Comparison of ENCODE assay signal across 8 cellular contexts in the genomic region with DNA sequence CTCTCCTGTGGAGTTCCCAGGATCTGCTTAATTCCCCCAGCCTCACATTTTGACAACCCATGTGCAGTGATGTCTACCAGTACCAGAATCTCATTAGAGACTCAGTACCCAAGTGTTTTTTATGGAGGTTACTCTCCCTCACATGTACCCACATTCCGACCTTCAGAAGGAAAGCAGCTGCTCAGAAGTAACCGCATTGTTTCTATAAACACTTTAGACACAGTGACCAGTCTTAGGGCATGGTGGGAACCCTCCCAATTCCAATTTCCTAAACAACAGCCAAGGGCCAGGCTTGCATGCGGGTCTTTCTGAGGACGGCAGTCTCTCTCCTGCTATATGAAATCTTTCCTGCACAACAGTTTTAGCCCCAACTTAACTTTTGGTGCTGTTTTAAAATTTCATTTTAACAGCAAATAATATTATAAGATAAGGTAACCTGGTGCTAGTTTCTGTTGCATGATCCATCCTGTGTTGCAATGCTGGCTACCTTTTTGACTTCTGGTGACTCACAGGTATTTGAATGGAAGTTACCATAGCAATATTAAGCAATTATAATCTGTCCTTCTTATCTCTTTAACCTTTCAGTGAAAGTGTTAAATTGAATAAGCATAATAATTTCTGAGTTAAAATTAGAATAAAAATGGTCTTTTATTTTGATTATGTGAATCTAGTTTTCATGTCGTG.
DNase-seq lines count a peak whose midpoint lies in the region; ATAC-seq, FAIRE-seq and TF ChIP-seq lines count a peak whose summit lies in the region.
"Not testable (repeated sequence)": the region's sequence is repeated elsewhere in the genome, so short reads cannot be mapped to it uniquely, and the experiment has no call there.

No MANE protein-coding gene starts in this region.

- DNase-seq in PC-3, body of pancreas, foreskin keratinocyte, lower lobe of right lung: not testable (repeated sequence)

- not testable (repeated sequence) for BruUV-seq in PC-3 (replicated peaks; lab: Mats Ljungman, UMichigan)

- FAIRE-seq in A204.1 (lab: Jason Lieb, UNC) (peak; percentile 32), endometrium (lab: Jason Lieb, UNC) (peak; percentile 23)

- H3K27ac ChIP-seq in PC-3 (ENCODE audit: low read length); body of pancreas; foreskin keratinocyte; lower lobe of right lung: not testable (repeated sequence)

- not testable (repeated sequence) for TF ChIP-seq CTCF in PC-3 (conservative IDR thresholded peaks at IDR 0.05; ENCODE audit: low read depth, low read length); body of pancreas (IDR thresholded peaks at IDR 0.05); foreskin keratinocyte (conservative IDR thresholded peaks at IDR 0.05); lower lobe of right lung (IDR thresholded peaks at IDR 0.05)

- not testable (repeated sequence) for H3K36me3 Mint-ChIP-seq in activated T-helper 17 cell treated with anti-CD3 and anti-CD28 coated beads, Interleukin-2, amount 50 U/mL, for 72 hours (ENCODE audit: low read depth)

- not testable (repeated sequence) for H3K27me3 ChIP-seq in PC-3 (ENCODE audit: low read length); body of pancreas; foreskin keratinocyte; lower lobe of right lung (ENCODE audit: low read depth)

- not testable (repeated sequence) for H2AFZ ChIP-seq in PC-3 (ENCODE audit: low read length)

- not testable (repeated sequence) for H4K20me1 ChIP-seq in PC-3 (ENCODE audit: low read length)

- H3K4me1 Mint-ChIP-seq in activated T-helper 17 cell treated with anti-CD3 and anti-CD28 coated beads, Interleukin-2, amount 50 U/mL, for 72 hours, result not testable (repeated sequence)

- H3K27me3 Mint-ChIP-seq in activated T-helper 17 cell treated with anti-CD3 and anti-CD28 coated beads, Interleukin-2, amount 50 U/mL, for 72 hours, result not testable (repeated sequence)

- H3K27ac Mint-ChIP-seq in activated T-helper 17 cell treated with anti-CD3 and anti-CD28 coated beads, Interleukin-2, amount 50 U/mL, for 72 hours, result not testable (repeated sequence)

- H3F3A ChIP-seq in PC-3 (ENCODE audit: low read length, unreplicated experiment), result not testable (repeated sequence)

- not testable (repeated sequence) for H3K4me2 ChIP-seq in PC-3 (ENCODE audit: low read length)

- H3K4me1 ChIP-seq in PC-3 (ENCODE audit: insufficient read depth, low read length); body of pancreas; foreskin keratinocyte; lower lobe of right lung: not testable (repeated sequence)

- not testable (repeated sequence) for H3K9me3 ChIP-seq in PC-3 (ENCODE audit: low read length); body of pancreas; lower lobe of right lung

- H3K9ac ChIP-seq in PC-3 (ENCODE audit: low read length), result not testable (repeated sequence)

- H3K9me2 ChIP-seq in PC-3 (replicated peaks; ENCODE audit: low read length), result not testable (repeated sequence)

- ATAC-seq in PC-3 (0 out of 2 replicates have a peak, but pooled peaks have one; percentile 35), body of pancreas (peak; percentile 55), foreskin keratinocyte (peak; percentile 89), lower lobe of right lung (peak; percentile 68 to 73)
- ATAC-seq in activated CD4-positive, CD25-positive, alpha-beta regulatory T cell treated with anti-CD3 and anti-CD28 coated beads, Interleukin-2, amount 50 U/mL, for 24 hours, result peak; percentile 37 to 66
- ATAC-seq in activated T-helper 17 cell treated with anti-CD3 and anti-CD28 coated beads, Interleukin-2, amount 50 U/mL, for 72 hours (replicated peaks), result peak; percentile 51

- H3K79me2 ChIP-seq in PC-3 (ENCODE audit: low read length), result not testable (repeated sequence)

- POLR2A ChIA-PET in PC-3 (lab: Charles Lee; ENCODE audit: unreplicated experiment), result not testable (repeated sequence)

- H3K36me3 ChIP-seq in PC-3 (ENCODE audit: low read depth, low read length); body of pancreas (replicated peaks in 1 of 2; ENCODE audit: insufficient read depth in 1 of 2, low read depth in 2 of 2); lower lobe of right lung: not testable (repeated sequence)

- CTCF ChIA-PET in PC-3 (lab: Charles Lee), result not testable (repeated sequence)

- not testable (repeated sequence) for H3K4me3 ChIP-seq in PC-3 (ENCODE audit: low read length); body of pancreas; lower lobe of right lung

- H3K9me3 Mint-ChIP-seq in activated T-helper 17 cell treated with anti-CD3 and anti-CD28 coated beads, Interleukin-2, amount 50 U/mL, for 72 hours, result not testable (repeated sequence)

- 61 to 79% methylated on average over 3 of the region's 5 CpGs for WGBS in body of pancreas, 2 donors

- intact Hi-C loops in PC-3 (cut with micrococcal nuclease); body of pancreas (cut with DNase I); lower lobe of right lung (cut with DNase I): not testable (repeated sequence)

- not testable (repeated sequence) for TF ChIP-seq POLR2A in body of pancreas (IDR thresholded peaks at IDR 0.05)

- not testable (repeated sequence) for H3K4me3 Mint-ChIP-seq in activated T-helper 17 cell treated with anti-CD3 and anti-CD28 coated beads, Interleukin-2, amount 50 U/mL, for 72 hours

Comparison
In these comparisons a context has a peak if more than half of its experiments do, and no peak if none do; other contexts are left out.
1. ATAC-seq: peak in every context shown above with its lines; median percentile 89 in foreskin keratinocyte; 70 in lower lobe of right lung; 55 in body of pancreas; 52 in activated CD4-positive, CD25-positive, alpha-beta regulatory T cell treated with anti-CD3 and anti-CD28 coated beads, Interleukin-2, amount 50 U/mL, for 24 hours; 51 in activated T-helper 17 cell treated with anti-CD3 and anti-CD28 coated beads, Interleukin-2, amount 50 U/mL, for 72 hours; 35 in PC-3.